22 cellular contexts compared by ENCODE assay signal in the genomic region with DNA sequence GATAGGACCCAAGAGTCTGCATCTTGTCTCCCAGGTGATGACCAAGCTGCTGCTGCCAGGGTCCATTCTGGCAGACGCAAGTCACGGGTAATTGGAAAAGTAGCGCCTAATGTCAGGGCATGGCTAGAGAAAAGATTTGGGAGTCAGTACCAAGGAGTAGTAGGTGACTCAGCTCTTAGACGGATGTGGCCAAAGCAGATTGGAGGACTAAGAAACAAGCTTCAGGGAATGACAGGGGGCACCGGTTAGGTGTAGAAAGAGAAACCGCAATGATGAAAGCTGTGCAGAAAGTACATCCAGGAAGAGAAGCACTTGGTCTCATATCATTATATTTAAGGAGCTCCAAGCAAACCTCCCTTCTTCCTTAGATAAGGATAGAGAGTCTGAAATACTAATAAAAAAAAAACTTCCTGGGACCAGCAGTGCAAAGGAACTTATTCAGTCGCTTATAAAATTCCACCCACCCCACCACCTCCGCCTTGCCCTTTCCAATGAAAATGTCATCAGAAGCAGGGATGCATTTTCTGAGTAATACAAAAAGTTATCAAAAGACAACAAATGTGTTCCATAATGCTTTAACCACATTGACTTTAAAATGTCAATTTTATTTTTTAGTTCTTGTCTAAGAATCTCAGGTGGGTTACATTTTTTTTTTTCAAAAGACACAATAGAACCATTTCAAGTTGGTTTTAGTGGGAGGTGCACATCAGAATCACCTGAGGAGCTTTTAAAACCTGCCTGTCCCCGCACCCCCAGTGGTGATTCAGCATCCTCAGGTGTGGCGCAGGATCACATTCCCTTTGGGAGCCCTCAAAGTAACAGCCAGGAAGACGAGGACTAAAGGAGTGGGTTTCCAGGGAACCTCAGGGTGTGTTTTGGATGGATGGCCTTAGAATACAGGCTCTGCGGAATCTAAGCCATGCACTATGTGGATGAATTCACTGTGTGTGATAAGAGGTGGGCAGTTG. TPM values are rescaled to one million over a fixed set of nuclear protein-coding genes. Genes with fewer than 3 reads are reported as not detected.
A peak's percentile ranks its signal among the peaks of the same experiment; 100 is the strongest.
DNase-seq lines count a peak whose midpoint lies in the region; ATAC-seq and TF ChIP-seq lines count a peak whose summit lies in the region.
"Had no signal": no experiment of that assay in that cellular context is flagged by ENCODE, and none has a peak within 500 bp of the region (broad histone marks: within the 10 kb centered on the region; RNA-seq: fewer than 3 reads in every experiment).

No MANE protein-coding gene starts in this region.

- H3K9me3 ChIP-seq in mammary epithelial cell (replicated peaks; ENCODE audit: insufficient read depth, low read length) (no peaks in the 10 kb centered on the region), BE2C (no peaks in the 10 kb centered on the region)
- H3K9me3 ChIP-seq: ascending aorta, heart right ventricle, prostate gland, spleen had no signal

- H3K4me3 ChIP-seq in NB4 (ENCODE audit: low read depth, low read length) (no peak overlapping the region), mammary epithelial cell (replicated peaks in 1 of 3; ENCODE audit: insufficient read depth in 1 of 3, low read depth in 2 of 3, low read length in 3 of 3) (no peak overlapping the region), BE2C (ENCODE audit: low read depth, low read length) (no peak overlapping the region)
- H3K4me3 ChIP-seq: ascending aorta, GM23248, heart right ventricle, prostate gland, SK-N-MC, spleen had no signal

- H3K27me3 ChIP-seq in mammary epithelial cell (ENCODE audit: insufficient read depth, low read length) (no peaks in the 10 kb centered on the region), BE2C (no peaks in the 10 kb centered on the region)
- H3K27me3 ChIP-seq: ascending aorta had no signal

- H3K36me3 Mint-ChIP-seq in activated CD8-positive, alpha-beta T cell treated with anti-CD3 and anti-CD28 coated beads, Interleukin-2, amount 10 ng/mL, durations not matched to agents 7 days and 5 days (ENCODE audit: low read depth): no peaks in the 10 kb centered on the region
- H3K36me3 Mint-ChIP-seq in activated CD8-positive, alpha-beta T cell treated with anti-CD3 and anti-CD28 coated beads for 36 hours (ENCODE audit: low read depth): no peaks in the 10 kb centered on the region
- no peaks in the 10 kb centered on the region for H3K36me3 Mint-ChIP-seq in immature natural killer cell
- H3K36me3 Mint-ChIP-seq: CD8-positive, alpha-beta memory T cell; stimulated activated effector memory CD8-positive, alpha-beta T cell treated with anti-CD3 and anti-CD28 coated beads, Interleukin-12 subunit alpha, Interleukin-12 subunit beta, amount 100 ng/mL, for 72 hours had no signal

- H3K79me2 ChIP-seq in mammary epithelial cell (ENCODE audit: insufficient read depth, low read length): peaks cover 92% of the 10 kb centered on the region

- no peak for TF ChIP-seq CTCF in activated CD8-positive, alpha-beta T cell treated with anti-CD3 and anti-CD28 coated beads for 36 hours (IDR thresholded peaks at IDR 0.05)
- no peak for TF ChIP-seq CTCF in NB4 (IDR thresholded peaks at IDR 0.05; ENCODE audit: low read depth, low read length)
- TF ChIP-seq CTCF in mammary epithelial cell (conservative IDR thresholded peaks at IDR 0.05 in 1 of 2, IDR thresholded peaks at IDR 0.05 in 1 of 2; ENCODE audit: extremely low read depth in 1 of 2, insufficient read depth in 1 of 2, low read depth in 1 of 2, low read length in 2 of 2): no peak
- TF ChIP-seq CTCF in BE2C (IDR thresholded peaks at IDR 0.05; ENCODE audit: low read depth, low read length): no peak

- H2AFZ ChIP-seq in mammary epithelial cell (ENCODE audit: low read depth, low read length): no peak overlapping the region
- H2AFZ ChIP-seq: GM23248 had no signal

- POLR2A ChIA-PET in activated CD8-positive, alpha-beta T cell treated with anti-CD3 and anti-CD28 coated beads, Interleukin-2, amount 10 ng/mL, durations not matched to agents 7 days and 5 days (lab: Charles Lee): no interaction called here
- POLR2A ChIA-PET in activated CD8-positive, alpha-beta T cell treated with anti-CD3 and anti-CD28 coated beads for 36 hours (lab: Charles Lee): no interaction called here

- TF ChIP-seq POLR2A in NB4 (IDR thresholded peaks at IDR 0.05; ENCODE audit: extremely low read depth, insufficient read length): no peak

- in situ Hi-C loops in mammary epithelial cell (cut with MboI; ENCODE audit: low sequenced_read_pairs in 2 of 2): no loop called here

- CTCF ChIA-PET in activated CD8-positive, alpha-beta T cell treated with anti-CD3 and anti-CD28 coated beads, Interleukin-2, amount 10 ng/mL, durations not matched to agents 7 days and 5 days (lab: Charles Lee): interaction anchor here (0.9 to 9.0 kb wide), 9 partner anchors 9 to 67 kb away, joined by 3 to 206 read pairs (median 4); no protein-coding TSS in a partner anchor
- CTCF ChIA-PET in activated CD8-positive, alpha-beta T cell treated with anti-CD3 and anti-CD28 coated beads for 36 hours (lab: Charles Lee): interaction anchor here (0.8 to 7.5 kb wide), 5 partner anchors 9 to 56 kb away, joined by 3 to 76 read pairs (median 6); no protein-coding TSS in a partner anchor
- CTCF ChIA-PET in mammary epithelial cell (lab: Charles Lee; ENCODE audit: low non-redundant PET): interaction anchor here (0.6 kb wide), 1 partner anchor 347 kb away, joined by 29 read pairs; no protein-coding TSS in a partner anchor

- no peaks in the 10 kb centered on the region for H4K20me1 ChIP-seq in mammary epithelial cell (ENCODE audit: insufficient read depth, low read length)

- H3K4me2 ChIP-seq in mammary epithelial cell (ENCODE audit: insufficient read depth, low read depth, low read length): peak overlapping the region; percentile 4

- H3K4me3 Mint-ChIP-seq in activated CD8-positive, alpha-beta T cell treated with anti-CD3 and anti-CD28 coated beads, Interleukin-2, amount 10 ng/mL, durations not matched to agents 7 days and 5 days: no peak overlapping the region
- H3K4me3 Mint-ChIP-seq in activated CD8-positive, alpha-beta T cell treated with anti-CD3 and anti-CD28 coated beads for 36 hours: no peak overlapping the region
- H3K4me3 Mint-ChIP-seq in stimulated activated naive CD8-positive, alpha-beta T cell treated with anti-CD3 and anti-CD28 coated beads, Interleukin-15, amount 100 ng/mL, for 72 hours: peak overlapping the region in 1 of 2 donors; percentile 24
- H3K4me3 Mint-ChIP-seq in immature natural killer cell: no peak overlapping the region
- H3K4me3 Mint-ChIP-seq: CD8-positive, alpha-beta memory T cell; dendritic cell treated with granulocyte-macrophage colony-stimulating factor and Interleukin-4, amounts not matched to agents 40 ng/mL and 50 ng/mL, for 4 days; nephron; stimulated activated effector memory CD8-positive, alpha-beta T cell treated with anti-CD3 and anti-CD28 coated beads, Interleukin-12 subunit alpha, Interleukin-12 subunit beta, amount 100 ng/mL, for 72 hours had no signal

- intact Hi-C loops in activated CD8-positive, alpha-beta T cell treated with anti-CD3 and anti-CD28 coated beads for 36 hours (cut with micrococcal nuclease): no loop called here
- intact Hi-C loops in mammary epithelial cell (cut with micrococcal nuclease): no loop called here

- dilution Hi-C loops in mammary epithelial cell (cut with HindIII; ENCODE audit: low sequenced_read_pairs): no loop called here

- H3K4me1 ChIP-seq in mammary epithelial cell (ENCODE audit: insufficient read depth, low read length) (peaks cover 64% of the 10 kb centered on the region), BE2C (no peaks in the 10 kb centered on the region)
- H3K4me1 ChIP-seq: prostate gland, spleen had no signal

- H3K9me3 Mint-ChIP-seq in activated CD8-positive, alpha-beta T cell treated with anti-CD3 and anti-CD28 coated beads, Interleukin-2, amount 10 ng/mL, durations not matched to agents 7 days and 5 days (ENCODE audit: insufficient read depth): no peaks in the 10 kb centered on the region
- H3K9me3 Mint-ChIP-seq in activated CD8-positive, alpha-beta T cell treated with anti-CD3 and anti-CD28 coated beads for 36 hours: no peaks in the 10 kb centered on the region
- no peaks in the 10 kb centered on the region for H3K9me3 Mint-ChIP-seq in stimulated activated naive CD8-positive, alpha-beta T cell treated with anti-CD3 and anti-CD28 coated beads, Interleukin-15, amount 100 ng/mL, for 72 hours
- H3K9me3 Mint-ChIP-seq in immature natural killer cell: peaks cover 0 to 2% (median 0%) of the 10 kb centered on the region in 6 donors
- H3K9me3 Mint-ChIP-seq: dendritic cell treated with granulocyte-macrophage colony-stimulating factor and Interleukin-4, amounts not matched to agents 40 ng/mL and 50 ng/mL, for 4 days; nephron; stimulated activated effector memory CD8-positive, alpha-beta T cell treated with anti-CD3 and anti-CD28 coated beads, Interleukin-12 subunit alpha, Interleukin-12 subunit beta, amount 100 ng/mL, for 72 hours had no signal

- BruUV-seq in mammary epithelial cell (replicated peaks; lab: Mats Ljungman, UMichigan): no TSS peak

- peak overlapping the region; percentile 39 for H3K27ac Mint-ChIP-seq in activated CD8-positive, alpha-beta T cell treated with anti-CD3 and anti-CD28 coated beads, Interleukin-2, amount 10 ng/mL, durations not matched to agents 7 days and 5 days
- H3K27ac Mint-ChIP-seq in activated CD8-positive, alpha-beta T cell treated with anti-CD3 and anti-CD28 coated beads for 36 hours: no peak overlapping the region
- peak overlapping the region; percentile 56 to 57 for H3K27ac Mint-ChIP-seq in stimulated activated naive CD8-positive, alpha-beta T cell treated with anti-CD3 and anti-CD28 coated beads, Interleukin-15, amount 100 ng/mL, for 72 hours
- H3K27ac Mint-ChIP-seq in immature natural killer cell: no peak overlapping the region
- H3K27ac Mint-ChIP-seq: CD8-positive, alpha-beta memory T cell; dendritic cell treated with granulocyte-macrophage colony-stimulating factor and Interleukin-4, amounts not matched to agents 40 ng/mL and 50 ng/mL, for 4 days; nephron; stimulated activated effector memory CD8-positive, alpha-beta T cell treated with anti-CD3 and anti-CD28 coated beads, Interleukin-12 subunit alpha, Interleukin-12 subunit beta, amount 100 ng/mL, for 72 hours had no signal

- H3K27me3 Mint-ChIP-seq in activated CD8-positive, alpha-beta T cell treated with anti-CD3 and anti-CD28 coated beads, Interleukin-2, amount 10 ng/mL, durations not matched to agents 7 days and 5 days (ENCODE audit: low read depth): peaks cover 15% of the 10 kb centered on the region
- H3K27me3 Mint-ChIP-seq in activated CD8-positive, alpha-beta T cell treated with anti-CD3 and anti-CD28 coated beads for 36 hours: peaks cover 4% of the 10 kb centered on the region
- peaks cover 29% of the 10 kb centered on the region for H3K27me3 Mint-ChIP-seq in stimulated activated naive CD8-positive, alpha-beta T cell treated with anti-CD3 and anti-CD28 coated beads, Interleukin-15, amount 100 ng/mL, for 72 hours
- H3K27me3 Mint-ChIP-seq in immature natural killer cell (ENCODE audit: low read depth in 3 of 3): peaks cover 2 to 7% (median 3%) of the 10 kb centered on the region in 3 donors

- peaks cover 5% of the 10 kb centered on the region for H3K36me3 ChIP-seq in mammary epithelial cell (ENCODE audit: insufficient read depth, low read length)
- H3K36me3 ChIP-seq in BE2C: no peaks in the 10 kb centered on the region
- H3K36me3 ChIP-seq: prostate gland, spleen had no signal

- H3K9ac ChIP-seq in mammary epithelial cell (ENCODE audit: insufficient read depth, low read length): no peak overlapping the region
- H3K9ac ChIP-seq: GM23248 had no signal

- peaks cover 29% of the 10 kb centered on the region for H3K4me1 Mint-ChIP-seq in activated CD8-positive, alpha-beta T cell treated with anti-CD3 and anti-CD28 coated beads, Interleukin-2, amount 10 ng/mL, durations not matched to agents 7 days and 5 days (ENCODE audit: low read depth)
- H3K4me1 Mint-ChIP-seq in activated CD8-positive, alpha-beta T cell treated with anti-CD3 and anti-CD28 coated beads for 36 hours (ENCODE audit: low read depth): peaks cover 14% of the 10 kb centered on the region
- peaks cover 25% of the 10 kb centered on the region for H3K4me1 Mint-ChIP-seq in stimulated activated naive CD8-positive, alpha-beta T cell treated with anti-CD3 and anti-CD28 coated beads, Interleukin-15, amount 100 ng/mL, for 72 hours
- no peaks in the 10 kb centered on the region for H3K4me1 Mint-ChIP-seq in immature natural killer cell
- H3K4me1 Mint-ChIP-seq: CD8-positive, alpha-beta memory T cell; stimulated activated effector memory CD8-positive, alpha-beta T cell treated with anti-CD3 and anti-CD28 coated beads, Interleukin-12 subunit alpha, Interleukin-12 subunit beta, amount 100 ng/mL, for 72 hours had no signal

- DNase-seq in activated CD8-positive, alpha-beta T cell treated with anti-CD3 and anti-CD28 coated beads, Interleukin-2, amount 10 ng/mL, durations not matched to agents 7 days and 5 days: no peak
- DNase-seq in activated CD8-positive, alpha-beta T cell treated with anti-CD3 and anti-CD28 coated beads for 36 hours: no peak
- DNase-seq in NB4 (ENCODE audit: low read depth): peak; percentile 56
- DNase-seq in mammary epithelial cell: peak; percentile 85
- DNase-seq in stimulated activated naive CD8-positive, alpha-beta T cell treated with anti-CD3 and anti-CD28 coated beads, Interleukin-15, amount 100 ng/mL, for 72 hours: no peak
- DNase-seq in EL: no peak
- DNase-seq in immature natural killer cell: no peak
- no peak for DNase-seq in BE2C
- DNase-seq: activated effector memory CD4-positive, alpha-beta T cell treated with anti-CD3 and anti-CD28 coated beads, Interleukin-2, amount 50 U/mL, for 16 hours; CD8-positive, alpha-beta memory T cell; GM23248; heart right ventricle; kidney; mesendoderm; NCI-H446 treated with DMSO at 0.1 percent for 48 hours; spleen had no signal

- H3K27ac ChIP-seq in mammary epithelial cell (ENCODE audit: insufficient read depth, low read depth, low read length): peak overlapping the region; percentile 52
- H3K27ac ChIP-seq: ascending aorta, GM23248, heart right ventricle, prostate gland, SK-N-MC, spleen had no signal

- 66% methylated on average over 12 of the region's 12 CpGs for WGBS in mammary epithelial cell (ENCODE audit: low coverage, missing lambda C conversion rate)

- ATAC-seq in activated CD8-positive, alpha-beta T cell treated with anti-CD3 and anti-CD28 coated beads, Interleukin-2, amount 10 ng/mL, durations not matched to agents 7 days and 5 days: no peak
- ATAC-seq in activated CD8-positive, alpha-beta T cell treated with anti-CD3 and anti-CD28 coated beads for 36 hours: no peak
- no peak for ATAC-seq in stimulated activated naive CD8-positive, alpha-beta T cell treated with anti-CD3 and anti-CD28 coated beads, Interleukin-15, amount 100 ng/mL, for 72 hours
- ATAC-seq: heart right ventricle had no signal

RNA-seq across cellular contexts. Expression of a gene that starts 31.2 kb away (rescaled TPM):
- total RNA-seq in activated CD8-positive, alpha-beta T cell treated with anti-CD3 and anti-CD28 coated beads, Interleukin-2, amount 10 ng/mL, durations not matched to agents 7 days and 5 days: under 1 TPM in 1 of 2 experiments, not detected in 1; 0.03 TPM
- 1 to 10 TPM in 1 of 2 experiments, under 1 TPM in 1; 0.58 to 1.3 TPM for total RNA-seq in activated CD8-positive, alpha-beta T cell treated with anti-CD3 and anti-CD28 coated beads for 36 hours
- total RNA-seq in mammary epithelial cell: 10 to 100 TPM; 23.0 to 41.8 TPM
- polyA plus RNA-seq in mammary epithelial cell (18.2 TPM), immature natural killer cell (not detected)
- polyA minus RNA-seq in mammary epithelial cell: 31.8 TPM
- polyA plus RNA-seq in BE2C (2012; ENCODE audit: insufficient read depth, insufficient read length, low read depth): not detected
- polyA plus RNA-seq: CD8-positive, alpha-beta memory T cell had no signal

Comparison
In these comparisons a context has a peak if more than half of its experiments do, and no peak if none do; other contexts are left out.
1. H3K27ac Mint-ChIP-seq: peak in activated CD8-positive, alpha-beta T cell treated with anti-CD3 and anti-CD28 coated beads, Interleukin-2, amount 10 ng/mL, durations not matched to agents 7 days and 5 days (single experiment) and stimulated activated naive CD8-positive, alpha-beta T cell treated with anti-CD3 and anti-CD28 coated beads, Interleukin-15, amount 100 ng/mL, for 72 hours (2 of 2); none in activated CD8-positive, alpha-beta T cell treated with anti-CD3 and anti-CD28 coated beads for 36 hours (single experiment) and immature natural killer cell (0 of 6).
2. DNase-seq: peak in NB4 (single experiment) and mammary epithelial cell (single experiment); none in activated CD8-positive, alpha-beta T cell treated with anti-CD3 and anti-CD28 coated beads, Interleukin-2, amount 10 ng/mL, durations not matched to agents 7 days and 5 days (single experiment), activated CD8-positive, alpha-beta T cell treated with anti-CD3 and anti-CD28 coated beads for 36 hours (single experiment), stimulated activated naive CD8-positive, alpha-beta T cell treated with anti-CD3 and anti-CD28 coated beads, Interleukin-15, amount 100 ng/mL, for 72 hours (0 of 2), EL (single experiment), immature natural killer cell (0 of 3) and BE2C (single experiment).
3. RNA of a gene that starts 31.2 kb away (total RNA-seq): 23.0 to 41.8 TPM in mammary epithelial cell; 0.58 to 1.3 TPM in activated CD8-positive, alpha-beta T cell treated with anti-CD3 and anti-CD28 coated beads for 36 hours and 0.03 TPM in activated CD8-positive, alpha-beta T cell treated with anti-CD3 and anti-CD28 coated beads, Interleukin-2, amount 10 ng/mL, durations not matched to agents 7 days and 5 days; every median in the first group is over 10 times any median in the second.